ENCODE assay signal across 20 cellular contexts in genomic region chr2:30655211-30655610, GRCh38.
"Had no signal": no experiment of that assay in that cellular context is flagged by ENCODE, and none has a peak within 500 bp of the region (broad histone marks: within the 10 kb centered on the region; RNA-seq: fewer than 3 reads in every experiment).

No MANE protein-coding gene starts in this region.

- DNase-seq: activated CD4-positive, alpha-beta T cell treated with anti-CD3 and anti-CD28 coated beads for 48 hours; activated CD4-positive, CD25-positive, alpha-beta regulatory T cell; activated CD8-positive, alpha-beta memory T cell treated with anti-CD3 and anti-CD28 coated beads, Interleukin-2, amount 50 U/mL, for 4 hours; activated effector memory CD4-positive, alpha-beta T cell treated with anti-CD3 and anti-CD28 coated beads, Interleukin-2, amount 50 U/mL, for 16 hours; activated naive CD4-positive, alpha-beta T cell treated with anti-CD3 and anti-CD28 coated beads, Interleukin-2, amount 50 U/mL, for 16 hours; activated T-cell treated with anti-CD3 and anti-CD28 coated beads, Interleukin-2, amount 50 U/mL, for 48 hours; aorta; cortex of kidney; heart right ventricle; left lung; nephron progenitor cell; nucleus accumbens; right cardiac atrium; stimulated activated CD4-positive, alpha-beta T cell treated with anti-CD3 and anti-CD28 coated beads, Interleukin-4, amount 100 ng/mL, for 1 hour; stomach had no signal

- H3K4me1 ChIP-seq: breast epithelium, left lung, stomach had no signal

- H3K36me3 ChIP-seq: breast epithelium, heart right ventricle, left lung, stomach had no signal

- H3K27ac ChIP-seq: breast epithelium, heart right ventricle, left lung, stomach had no signal

- ATAC-seq: left lung; right cardiac atrium; stimulated activated effector memory CD8-positive, alpha-beta T cell treated with anti-CD3 and anti-CD28 coated beads, Interleukin-12 subunit alpha, Interleukin-12 subunit beta, amount 100 ng/mL, for 72 hours had no signal

- H3K4me3 ChIP-seq: breast epithelium, heart right ventricle, left lung, skin epidermis, stomach had no signal

- FAIRE-seq: endometrium, frontal cortex had no signal

- H3K27me3 ChIP-seq: breast epithelium, heart right ventricle, left lung, stomach had no signal

- H3K9me3 ChIP-seq: breast epithelium, heart right ventricle, left lung, stomach had no signal
